Comparison of ENCODE assay signal across 8 cellular contexts in genomic region chr3:14439501-14440167, GRCh38.
DNase-seq lines count a peak whose midpoint lies in the region; ATAC-seq and TF ChIP-seq lines count a peak whose summit lies in the region.

No MANE protein-coding gene starts in this region.

- TF ChIP-seq CTCF in nephron progenitor cell (IDR thresholded peaks at IDR 0.05) = no peak

- H3K9me3 Mint-ChIP-seq in nephron progenitor cell = no peaks in the 10 kb centered on the region

- H3K27ac Mint-ChIP-seq in nephron progenitor cell = peak overlapping the region; percentile 71

- ATAC-seq in HG03159 (IDR thresholded peaks at IDR 0.05; ENCODE audit: unreplicated experiment) (no peak), HG03442 (IDR thresholded peaks at IDR 0.05; ENCODE audit: unreplicated experiment) (no peak)

- peaks cover 8% of the 10 kb centered on the region for H3K36me3 Mint-ChIP-seq in nephron progenitor cell (ENCODE audit: low read depth)

- peaks cover 28% of the 10 kb centered on the region for H3K4me1 Mint-ChIP-seq in nephron progenitor cell

- H3K4me3 Mint-ChIP-seq in nephron progenitor cell = no peak overlapping the region

- peak; percentile 68 for DNase-seq in GDM1 (lab: John Stamatoyannopoulos, UW)
- DNase-seq in NCI-H2171 treated with DMSO at 0.1 percent for 48 hours (lab: John Stamatoyannopoulos, UW) = peak; percentile 37
- peak; percentile 87 for DNase-seq in brain pericyte (ENCODE audit: low read depth, low spot score)
- DNase-seq in nephron progenitor cell = no peak
- no peak for DNase-seq in activated CD8-positive, alpha-beta memory T cell treated with anti-CD3 and anti-CD28 coated beads, Interleukin-2, amount 50 U/mL, for 48 hours
- no peak for DNase-seq in 8988T

- no peaks in the 10 kb centered on the region for H3K27me3 Mint-ChIP-seq in nephron progenitor cell (ENCODE audit: low read depth, poor library complexity)

Comparison
In these comparisons a context has a peak if more than half of its experiments do, and no peak if none do; other contexts are left out.
1. DNase-seq: peak in GDM1 (single experiment), NCI-H2171 treated with DMSO at 0.1 percent for 48 hours (single experiment) and brain pericyte (single experiment); none in nephron progenitor cell (single experiment), activated CD8-positive, alpha-beta memory T cell treated with anti-CD3 and anti-CD28 coated beads, Interleukin-2, amount 50 U/mL, for 48 hours (single experiment) and 8988T (single experiment).